1 cellular context compared by ENCODE assay signal in genomic region chr20:38272961-38273360, GRCh38.
A peak's percentile ranks its signal among the peaks of the same experiment; 100 is the strongest.
TF ChIP-seq lines count a peak whose summit lies in the region.

No MANE protein-coding gene starts in this region.

TF ChIP-seq in IMR-90, 13 proteins besides CTCF, POLR2A, EP300 and RAD21 (continued from another document):
- TF ChIP-seq RCOR1 (IDR thresholded peaks at IDR 0.05; ENCODE audit: insufficient replicate concordance, low read length), result peak; percentile 54
